8 cellular contexts compared by ENCODE assay signal in the genomic region with DNA sequence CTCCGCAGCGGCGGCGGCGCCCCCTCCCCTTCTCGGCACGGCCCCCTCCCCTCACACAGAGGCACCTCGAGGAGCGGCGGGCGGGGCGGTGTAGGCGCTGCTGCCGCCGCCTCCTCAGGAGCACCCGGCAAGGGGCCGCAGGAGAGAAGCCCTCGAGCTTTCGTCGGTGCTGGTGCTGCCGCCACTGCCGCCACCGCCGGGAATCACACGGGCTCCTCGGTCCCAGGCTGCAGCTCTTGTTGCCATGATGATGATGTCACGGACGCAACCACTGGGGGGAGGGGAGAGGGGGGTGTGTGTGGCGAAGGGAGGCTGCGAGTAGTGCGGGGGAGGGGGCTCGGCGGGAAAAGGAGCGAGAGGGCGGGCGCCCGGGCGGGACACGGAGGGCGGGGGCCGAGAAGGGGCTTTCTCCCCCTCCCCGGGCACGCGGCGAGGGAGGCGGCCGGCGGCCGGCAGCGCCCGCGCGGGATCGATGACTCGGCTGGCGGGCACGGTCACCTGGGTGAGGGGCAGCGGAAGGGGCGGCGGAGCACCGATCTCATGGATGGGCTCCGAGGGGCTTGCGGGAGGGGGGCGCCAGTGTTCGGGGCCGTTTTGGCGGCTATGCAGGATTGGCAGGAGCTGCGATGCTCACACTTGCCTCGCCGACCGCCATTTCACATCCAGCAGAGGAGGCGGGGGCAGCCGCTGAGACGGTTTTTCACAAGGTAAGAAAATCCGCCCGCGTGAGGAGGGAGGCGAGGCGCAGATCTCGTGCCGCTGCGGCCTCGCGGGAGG. TPM values are rescaled to one million over a fixed set of nuclear protein-coding genes. Genes with fewer than 3 reads are reported as not detected.
DNase-seq lines count a peak whose midpoint lies in the region; TF ChIP-seq lines count a peak whose summit lies in the region.

A gene with protein sequence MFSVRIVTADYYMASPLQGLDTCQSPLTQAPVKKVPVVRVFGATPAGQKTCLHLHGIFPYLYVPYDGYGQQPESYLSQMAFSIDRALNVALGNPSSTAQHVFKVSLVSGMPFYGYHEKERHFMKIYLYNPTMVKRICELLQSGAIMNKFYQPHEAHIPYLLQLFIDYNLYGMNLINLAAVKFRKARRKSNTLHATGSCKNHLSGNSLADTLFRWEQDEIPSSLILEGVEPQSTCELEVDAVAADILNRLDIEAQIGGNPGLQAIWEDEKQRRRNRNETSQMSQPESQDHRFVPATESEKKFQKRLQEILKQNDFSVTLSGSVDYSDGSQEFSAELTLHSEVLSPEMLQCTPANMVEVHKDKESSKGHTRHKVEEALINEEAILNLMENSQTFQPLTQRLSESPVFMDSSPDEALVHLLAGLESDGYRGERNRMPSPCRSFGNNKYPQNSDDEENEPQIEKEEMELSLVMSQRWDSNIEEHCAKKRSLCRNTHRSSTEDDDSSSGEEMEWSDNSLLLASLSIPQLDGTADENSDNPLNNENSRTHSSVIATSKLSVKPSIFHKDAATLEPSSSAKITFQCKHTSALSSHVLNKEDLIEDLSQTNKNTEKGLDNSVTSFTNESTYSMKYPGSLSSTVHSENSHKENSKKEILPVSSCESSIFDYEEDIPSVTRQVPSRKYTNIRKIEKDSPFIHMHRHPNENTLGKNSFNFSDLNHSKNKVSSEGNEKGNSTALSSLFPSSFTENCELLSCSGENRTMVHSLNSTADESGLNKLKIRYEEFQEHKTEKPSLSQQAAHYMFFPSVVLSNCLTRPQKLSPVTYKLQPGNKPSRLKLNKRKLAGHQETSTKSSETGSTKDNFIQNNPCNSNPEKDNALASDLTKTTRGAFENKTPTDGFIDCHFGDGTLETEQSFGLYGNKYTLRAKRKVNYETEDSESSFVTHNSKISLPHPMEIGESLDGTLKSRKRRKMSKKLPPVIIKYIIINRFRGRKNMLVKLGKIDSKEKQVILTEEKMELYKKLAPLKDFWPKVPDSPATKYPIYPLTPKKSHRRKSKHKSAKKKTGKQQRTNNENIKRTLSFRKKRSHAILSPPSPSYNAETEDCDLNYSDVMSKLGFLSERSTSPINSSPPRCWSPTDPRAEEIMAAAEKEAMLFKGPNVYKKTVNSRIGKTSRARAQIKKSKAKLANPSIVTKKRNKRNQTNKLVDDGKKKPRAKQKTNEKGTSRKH (N-terminal part only) (minus strand): TSS at position 260 of the 777 bp plus-strand sequence. CDS start 330 bp downstream, outside the sequence.

- no peak for TF ChIP-seq EP300 in transverse colon (IDR thresholded peaks at IDR 0.05; ENCODE audit: low read depth)

- CTCF ChIA-PET in HEK293T (lab: Yijun Ruan, JAX), result interaction anchor here (0.6 kb wide), 2 partner anchors 224 to 987 kb away, joined by 3 read pairs; a partner anchor contains a TSS

- no peaks in the 10 kb centered on the region for H3K27me3 ChIP-seq in cardiac muscle cell
- no peaks in the 10 kb centered on the region for H3K27me3 ChIP-seq in transverse colon

- H3K27ac ChIP-seq in cardiac muscle cell (peak within 1 kb of the TSS; percentile 98), transverse colon (peak within 1 kb of the TSS; percentile 98 to 100 (median 98))

- H3K9me3 ChIP-seq in cardiac muscle cell (ENCODE audit: low read depth) (no peaks in the 10 kb centered on the region), transverse colon (no peaks in the 10 kb centered on the region)

- POLR2A ChIA-PET in HEK293T (lab: Yijun Ruan, JAX), result interaction anchor here (0.6 to 2.9 kb wide), 26 partner anchors 9 to 224 kb away, joined by 3 to 32 read pairs (median 4); a partner anchor contains a TSS

- TF ChIP-seq POLR2A in transverse colon (IDR thresholded peaks at IDR 0.05), result peak; percentile 79

- no peaks in the 10 kb centered on the region for H3K36me3 ChIP-seq in cardiac muscle cell
- no peaks in the 10 kb centered on the region for H3K36me3 ChIP-seq in transverse colon

- in situ Hi-C loops in transverse colon (cut with MboI; ENCODE audit: low pct_ligation_motif_present in 1 of 4, low pct_unique_long_range_greater_than_20kb in 1 of 4, low sequenced_read_pairs in 3 of 4), result loop anchor here in 2 of 4 donors (25.0 kb wide), 2 partner anchors 104 to 221 kb away; a partner anchor contains a TSS

- WGBS in transverse colon (ENCODE audit: low coverage in 1 of 2), 2 donors, result 1% methylated on average over 51 of the region's 84 CpGs; no CpG with 5 or more reads in 1 of the 2 donors

- TF ChIP-seq CTCF in cardiac muscle cell (IDR thresholded peaks at IDR 0.05; ENCODE audit: low read depth, low read length) (no peak), transverse colon (IDR thresholded peaks at IDR 0.05) (peak in 1 of 5 experiments; percentile 16)

- H3K4me1 ChIP-seq in cardiac muscle cell (ENCODE audit: low read depth) (peaks cover 32% of the 10 kb centered on the region), transverse colon (peaks cover 2 to 48% (median 37%) of the 10 kb centered on the region in 4 donors)

- DNase-seq in GM04504 (ENCODE audit: low read depth) (peak; percentile 70), HEK293T (ENCODE audit: extremely low spot score) (peak; percentile 85), NAMALWA (ENCODE audit: low spot score) (peak; percentile 94), SW 1271 (lab: John Stamatoyannopoulos, UW) (peak; percentile 78 to 81), cardiac muscle cell (ENCODE audit: low read depth in 1 of 2, low spot score in 1 of 2) (peak; percentile 90 to 94), pons (ENCODE audit: low spot score) (peak; percentile 86), transverse colon (peak; percentile 92)
- peak; percentile 82 for DNase-seq in activated naive CD8-positive, alpha-beta T cell treated with anti-CD3 and anti-CD28 coated beads, Interleukin-2, amount 50 U/mL, for 16 hours (ENCODE audit: low read depth, low spot score)

- H3K4me3 ChIP-seq in cardiac muscle cell (peak within 1 kb of the TSS; percentile 49), transverse colon (peak within 1 kb of the TSS; percentile 81 to 94 (median 92))

- intact Hi-C loops in transverse colon (cut with DNase I; ENCODE audit: low total_unique reads), result loop anchor here (10.0 kb wide), 2 partner anchors 82 to 122 kb away; a partner anchor contains a TSS

TF ChIP-seq in HEK293T, 16 proteins besides CTCF, POLR2A, EP300 and RAD21:
- peak; percentile 56; the same call in 1 of the 2 replicates for TF ChIP-seq FOXM1 (IDR thresholded peaks at IDR 0.05; ENCODE audit: borderline replicate concordance)
- TF ChIP-seq, protein P1, sequence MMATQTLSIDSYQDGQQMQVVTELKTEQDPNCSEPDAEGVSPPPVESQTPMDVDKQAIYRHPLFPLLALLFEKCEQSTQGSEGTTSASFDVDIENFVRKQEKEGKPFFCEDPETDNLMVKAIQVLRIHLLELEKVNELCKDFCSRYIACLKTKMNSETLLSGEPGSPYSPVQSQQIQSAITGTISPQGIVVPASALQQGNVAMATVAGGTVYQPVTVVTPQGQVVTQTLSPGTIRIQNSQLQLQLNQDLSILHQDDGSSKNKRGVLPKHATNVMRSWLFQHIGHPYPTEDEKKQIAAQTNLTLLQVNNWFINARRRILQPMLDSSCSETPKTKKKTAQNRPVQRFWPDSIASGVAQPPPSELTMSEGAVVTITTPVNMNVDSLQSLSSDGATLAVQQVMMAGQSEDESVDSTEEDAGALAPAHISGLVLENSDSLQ (IDR thresholded peaks at IDR 0.05), result no peak
- no peak for TF ChIP-seq TARDBP (IDR thresholded peaks at IDR 0.05)
- TF ChIP-seq L3MBTL2 (conservative IDR thresholded peaks at IDR 0.05), result peak; percentile 87
- no peak for TF ChIP-seq SP1 (IDR thresholded peaks at IDR 0.05)

RNA-seq across cellular contexts. Expression of the gene that starts here (rescaled TPM):
- total RNA-seq in cardiac muscle cell, result 14.0 and 23.3 TPM in 2 replicates
- 18.1 and 27.2 TPM in 2 replicates for polyA plus RNA-seq in cardiac muscle cell
- 100 to 1,000 TPM in 1 of 4 donors, 10 to 100 TPM in 3; 24.7 to 256 (median 34.7) TPM for total RNA-seq in transverse colon

Comparison
In these comparisons a context has a peak if more than half of its experiments do, and no peak if none do; other contexts are left out.
1. Peak in every context shown above with its lines: DNase-seq, H3K4me3 ChIP-seq and H3K27ac ChIP-seq.